ENCODE assay signal across 10 cellular contexts in the genomic region with DNA sequence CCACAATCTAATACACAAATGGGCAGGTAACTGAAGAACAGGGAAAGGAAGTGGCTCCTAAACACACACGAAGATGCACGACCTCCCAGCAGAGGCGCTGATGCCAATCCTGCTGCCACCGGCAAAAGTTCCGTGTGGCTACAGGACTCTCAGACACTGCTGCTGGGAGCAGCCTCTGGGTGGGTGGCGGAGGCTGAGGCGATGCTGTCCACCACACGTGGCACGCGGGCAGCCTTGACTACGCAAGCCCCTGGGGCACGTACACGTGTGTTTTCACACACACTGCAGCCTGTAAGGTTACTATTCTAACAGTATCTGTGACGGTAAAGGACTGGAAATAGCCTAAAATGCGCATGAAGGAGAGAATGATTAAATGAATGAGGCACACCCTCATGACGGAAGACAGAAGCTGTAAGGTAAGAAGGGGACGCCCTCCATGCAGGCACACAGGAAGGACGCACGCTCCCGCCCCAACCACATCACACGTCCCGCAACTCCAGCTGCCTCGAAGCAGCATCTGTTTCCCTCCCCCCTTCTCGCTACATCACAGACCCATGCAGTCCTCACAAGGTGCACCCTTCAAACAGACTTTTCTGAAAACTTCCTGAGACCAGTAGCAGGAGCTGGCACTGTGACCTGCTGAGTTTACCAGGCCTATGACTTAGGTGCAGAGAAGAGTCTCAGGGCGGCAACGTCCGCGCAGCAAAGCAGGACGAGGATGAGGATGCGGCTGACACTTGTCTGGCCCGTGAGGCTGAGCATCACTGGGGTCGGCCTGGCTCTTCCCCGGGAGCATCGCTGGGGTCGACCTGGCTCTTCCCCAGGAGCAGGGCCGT. TPM values are rescaled to one million over a fixed set of nuclear protein-coding genes. Genes with fewer than 3 reads are reported as not detected.
DNase-seq lines count a peak whose midpoint lies in the region; ATAC-seq and TF ChIP-seq lines count a peak whose summit lies in the region.
"Had no signal": no experiment of that assay in that cellular context is flagged by ENCODE, and none has a peak within 500 bp of the region (broad histone marks: within the 10 kb centered on the region; RNA-seq: fewer than 3 reads in every experiment).

No MANE protein-coding gene starts in this region.

- peaks cover 5 to 8% of the 10 kb centered on the region in 2 donors for H3K4me1 Mint-ChIP-seq in natural killer cell treated with Interleukin-12 subunit alpha and Interleukin-12 subunit beta and Interleukin-15 and Interleukin-18, amount 100 ng/mL, for 72 hours (ENCODE audit: low read depth in 2 of 2)

- no peaks in the 10 kb centered on the region for H3K27me3 Mint-ChIP-seq in natural killer cell treated with Interleukin-12 subunit alpha and Interleukin-12 subunit beta and Interleukin-15 and Interleukin-18, amount 100 ng/mL, for 72 hours

- H3K27ac ChIP-seq in testis: no peak overlapping the region

- no peak for TF ChIP-seq CTCF in testis (IDR thresholded peaks at IDR 0.05)

- DNase-seq in T-helper 22 cell (ENCODE audit: low read depth): peak; percentile 92
- peak; percentile 80 for DNase-seq in activated T-helper 1 cell treated with Interleukin-2 at 50 U/mL for 16 hours (ENCODE audit: low read depth)
- no peak for DNase-seq in natural killer cell treated with Interleukin-12 subunit alpha and Interleukin-12 subunit beta and Interleukin-15 and Interleukin-18, amount 100 ng/mL, for 72 hours (ENCODE audit: low spot score)
- DNase-seq in stimulated activated naive CD4-positive, alpha-beta T cell treated with Interleukin-2 at 50 U/mL for 16 hours (lab: John Stamatoyannopoulos, UW): peak; percentile 59
- DNase-seq in testis: no peak
- DNase-seq in SKM-1 (lab: John Stamatoyannopoulos, UW; ENCODE audit: unreplicated experiment): no peak
- DNase-seq in dermis blood vessel endothelial cell: no peak
- DNase-seq: DMS 273 treated with DMSO at 0.1 percent for 48 hours, HFFc6 had no signal

- no peaks in the 10 kb centered on the region for H3K9me3 ChIP-seq in testis

- intact Hi-C loops in testis (cut with DNase I; ENCODE audit: low total_unique reads): no loop called here

- H3K9me3 Mint-ChIP-seq in natural killer cell treated with Interleukin-12 subunit alpha and Interleukin-12 subunit beta and Interleukin-15 and Interleukin-18, amount 100 ng/mL, for 72 hours: no peaks in the 10 kb centered on the region
- H3K9me3 Mint-ChIP-seq: HFFc6 had no signal

- H3K36me3 Mint-ChIP-seq in natural killer cell treated with Interleukin-12 subunit alpha and Interleukin-12 subunit beta and Interleukin-15 and Interleukin-18, amount 100 ng/mL, for 72 hours: no peaks in the 10 kb centered on the region

- no peaks in the 10 kb centered on the region for H3K4me1 ChIP-seq in testis

- peak overlapping the region; percentile 67 for H3K4me3 Mint-ChIP-seq in natural killer cell treated with Interleukin-12 subunit alpha and Interleukin-12 subunit beta and Interleukin-15 and Interleukin-18, amount 100 ng/mL, for 72 hours
- H3K4me3 Mint-ChIP-seq: HFFc6 had no signal

- ATAC-seq in natural killer cell treated with Interleukin-12 subunit alpha and Interleukin-12 subunit beta and Interleukin-15 and Interleukin-18, amount 100 ng/mL, for 72 hours: peak; percentile 53 to 76
- ATAC-seq in HG02981 (IDR thresholded peaks at IDR 0.05; ENCODE audit: unreplicated experiment): no peak

- H3K27me3 ChIP-seq in testis: no peaks in the 10 kb centered on the region

- no peak overlapping the region for H3K4me3 ChIP-seq in testis

- 85 to 90% methylated on average over 30 to 36 of the region's 36 CpGs for WGBS in testis, 2 donors

- TF ChIP-seq POLR2A in testis (IDR thresholded peaks at IDR 0.05): no peak

- no peaks in the 10 kb centered on the region for H3K36me3 ChIP-seq in testis (ENCODE audit: low read depth, missing control alignments)

- H3K27ac Mint-ChIP-seq in natural killer cell treated with Interleukin-12 subunit alpha and Interleukin-12 subunit beta and Interleukin-15 and Interleukin-18, amount 100 ng/mL, for 72 hours: no peak overlapping the region
- H3K27ac Mint-ChIP-seq: HFFc6 had no signal

RNA-seq across cellular contexts. Expression of a gene that starts 28.7 kb away (rescaled TPM):
- 100 to 1,000 TPM; 195 to 451 TPM for total RNA-seq in natural killer cell treated with Interleukin-12 subunit alpha and Interleukin-12 subunit beta and Interleukin-15 and Interleukin-18, amount 100 ng/mL, for 72 hours
- 10 to 100 TPM; 76.2 to 93.0 TPM for total RNA-seq in testis
- 47.6 TPM for polyA plus RNA-seq in testis (ENCODE audit: insufficient read depth, low read depth, low replicate concordance)
- total RNA-seq in dermis blood vessel endothelial cell: 51.1 and 216 TPM in 2 replicates

Comparison
In these comparisons a context has a peak if more than half of its experiments do, and no peak if none do; other contexts are left out.
1. DNase-seq: peak in T-helper 22 cell (single experiment), activated T-helper 1 cell treated with Interleukin-2 at 50 U/mL for 16 hours (single experiment) and stimulated activated naive CD4-positive, alpha-beta T cell treated with Interleukin-2 at 50 U/mL for 16 hours (single experiment); none in natural killer cell treated with Interleukin-12 subunit alpha and Interleukin-12 subunit beta and Interleukin-15 and Interleukin-18, amount 100 ng/mL, for 72 hours (single experiment), testis (single experiment), SKM-1 (single experiment) and dermis blood vessel endothelial cell (single experiment).